ENCODE assay signal across 9 cellular contexts in genomic region chr5:172417983-172418630, GRCh38. TPM values are rescaled to one million over a fixed set of nuclear protein-coding genes. Genes with fewer than 3 reads are reported as not detected.
DNase-seq lines count a peak whose midpoint lies in the region; TF ChIP-seq lines count a peak whose summit lies in the region.
"Had no signal": no experiment of that assay in that cellular context is flagged by ENCODE, and none has a peak within 500 bp of the region (broad histone marks: within the 10 kb centered on the region; RNA-seq: fewer than 3 reads in every experiment).

No MANE protein-coding gene starts in this region.

- no peaks in the 10 kb centered on the region for H3K36me3 Mint-ChIP-seq in activated CD4-positive, alpha-beta memory T cell treated with anti-CD3 and anti-CD28 coated beads, Interleukin-2, amount 10 ng/mL, durations not matched to agents 7 days and 5 days (ENCODE audit: low read depth)

- no peaks in the 10 kb centered on the region for H3K9me3 ChIP-seq in hepatocyte (ENCODE audit: low read depth)

- peaks cover 12% of the 10 kb centered on the region for H3K79me2 ChIP-seq in hepatocyte

- no peak overlapping the region for H3K4me3 ChIP-seq in astrocyte of the spinal cord (ENCODE audit: low read depth, low read length)
- no peak overlapping the region for H3K4me3 ChIP-seq in hepatocyte
- H3K4me3 ChIP-seq in skeletal muscle cell (ENCODE audit: low read depth, low read length), result no peak overlapping the region

- WGBS in hepatocyte (ENCODE audit: low lambda C conversion rate, missing lambda C conversion rate), result 68% methylated on average over 10 of the region's 10 CpGs

- POLR2A ChIA-PET in activated CD4-positive, alpha-beta memory T cell treated with anti-CD3 and anti-CD28 coated beads, Interleukin-2, amount 10 ng/mL, durations not matched to agents 7 days and 5 days (lab: Charles Lee), result no interaction called here

- peak overlapping the region; percentile 93 for H3K27ac ChIP-seq in hepatocyte

- no peak for TF ChIP-seq CTCF in astrocyte of the spinal cord (IDR thresholded peaks at IDR 0.05; ENCODE audit: low read depth, low read length)
- peak; percentile 2 for TF ChIP-seq CTCF in hepatocyte (IDR thresholded peaks at IDR 0.05; ENCODE audit: poor library complexity)

- H3K9me3 Mint-ChIP-seq in activated CD4-positive, alpha-beta memory T cell treated with anti-CD3 and anti-CD28 coated beads, Interleukin-2, amount 10 ng/mL, durations not matched to agents 7 days and 5 days, result no peaks in the 10 kb centered on the region
- H3K9me3 Mint-ChIP-seq: type B pancreatic cell had no signal

- H3K4me3 Mint-ChIP-seq in activated CD4-positive, alpha-beta memory T cell treated with anti-CD3 and anti-CD28 coated beads, Interleukin-2, amount 10 ng/mL, durations not matched to agents 7 days and 5 days, result no peak overlapping the region
- H3K4me3 Mint-ChIP-seq: type B pancreatic cell had no signal

- H3K4me2 ChIP-seq in hepatocyte, result peak overlapping the region; percentile 19

- no peak overlapping the region for H2AFZ ChIP-seq in hepatocyte

- H4K20me1 ChIP-seq in hepatocyte (ENCODE audit: insufficient read depth, poor library complexity, severe bottlenecking), result no peaks in the 10 kb centered on the region

- H3K36me3 ChIP-seq in hepatocyte (replicated peaks; ENCODE audit: insufficient read depth, low read depth), result no peaks in the 10 kb centered on the region

- no peak overlapping the region for H3K27ac Mint-ChIP-seq in activated CD4-positive, alpha-beta memory T cell treated with anti-CD3 and anti-CD28 coated beads, Interleukin-2, amount 10 ng/mL, durations not matched to agents 7 days and 5 days
- H3K27ac Mint-ChIP-seq: type B pancreatic cell had no signal

- H3K9me2 ChIP-seq in hepatocyte (replicated peaks; ENCODE audit: insufficient read depth), result no peaks in the 10 kb centered on the region

- in situ Hi-C loops in astrocyte of the spinal cord (cut with HindIII; ENCODE audit: low sequenced_read_pairs), result no loop called here

- no peaks in the 10 kb centered on the region for H3K27me3 ChIP-seq in hepatocyte

- peaks cover 19% of the 10 kb centered on the region for H3K4me1 Mint-ChIP-seq in activated CD4-positive, alpha-beta memory T cell treated with anti-CD3 and anti-CD28 coated beads, Interleukin-2, amount 10 ng/mL, durations not matched to agents 7 days and 5 days

- no peaks in the 10 kb centered on the region for H3K27me3 Mint-ChIP-seq in activated CD4-positive, alpha-beta memory T cell treated with anti-CD3 and anti-CD28 coated beads, Interleukin-2, amount 10 ng/mL, durations not matched to agents 7 days and 5 days
- H3K27me3 Mint-ChIP-seq: type B pancreatic cell had no signal

- DNase-seq in GM04504 (ENCODE audit: low read depth) (peak; percentile 97), astrocyte of the spinal cord (ENCODE audit: low read depth, low spot score) (peak; percentile 97), hepatocyte (ENCODE audit: low spot score) (peak; percentile 90), skeletal muscle cell (ENCODE audit: low read depth) (peak; percentile 97), foreskin melanocyte (no peak), inferior parietal cortex (ENCODE audit: extremely low spot score) (no peak), OCI-M1 (lab: John Stamatoyannopoulos, UW) (no peak)
- no peak for DNase-seq in activated CD4-positive, alpha-beta memory T cell treated with anti-CD3 and anti-CD28 coated beads, Interleukin-2, amount 10 ng/mL, durations not matched to agents 7 days and 5 days

- CTCF ChIA-PET in activated CD4-positive, alpha-beta memory T cell treated with anti-CD3 and anti-CD28 coated beads, Interleukin-2, amount 10 ng/mL, durations not matched to agents 7 days and 5 days (lab: Charles Lee), result no interaction called here

- peaks cover 49% of the 10 kb centered on the region for H3K4me1 ChIP-seq in hepatocyte (ENCODE audit: insufficient read depth)

RNA-seq across cellular contexts. Expression of gene SH3PXD2B, which starts 36.2 kb away (rescaled TPM):
- total RNA-seq in hepatocyte, result 23.0 and 28.5 TPM in 2 replicates
- 27.8 and 33.5 TPM in 2 replicates for polyA plus RNA-seq in hepatocyte
- under 1 TPM; 0.25 TPM for total RNA-seq in activated CD4-positive, alpha-beta memory T cell treated with anti-CD3 and anti-CD28 coated beads, Interleukin-2, amount 10 ng/mL, durations not matched to agents 7 days and 5 days

Comparison
In these comparisons a context has a peak if more than half of its experiments do, and no peak if none do; other contexts are left out.
1. DNase-seq: peak in GM04504 (single experiment), astrocyte of the spinal cord (single experiment), hepatocyte (single experiment) and skeletal muscle cell (single experiment); none in foreskin melanocyte (single experiment), inferior parietal cortex (single experiment), OCI-M1 (single experiment) and activated CD4-positive, alpha-beta memory T cell treated with anti-CD3 and anti-CD28 coated beads, Interleukin-2, amount 10 ng/mL, durations not matched to agents 7 days and 5 days (single experiment).
2. RNA of gene SH3PXD2B, which starts 36.2 kb away (total RNA-seq): 23.0 to 28.5 TPM in hepatocyte; 0.25 TPM in activated CD4-positive, alpha-beta memory T cell treated with anti-CD3 and anti-CD28 coated beads, Interleukin-2, amount 10 ng/mL, durations not matched to agents 7 days and 5 days; every median in the first group is over 10 times any median in the second.